ENCODE assay signal across 9 cellular contexts in genomic region chr16:85254921-85255320, GRCh38.
"Had no signal": no experiment of that assay in that cellular context is flagged by ENCODE, and none has a peak within 500 bp of the region (broad histone marks: within the 10 kb centered on the region; RNA-seq: fewer than 3 reads in every experiment).

No MANE protein-coding gene starts in this region.

- FAIRE-seq: HepG2, HTR-8/SVneo had no signal

- H3K36me3 Mint-ChIP-seq: IgD-negative memory B cell had no signal

- H3K27ac ChIP-seq: HL-60, KMS-11 had no signal

- H3K4me1 Mint-ChIP-seq: IgD-negative memory B cell had no signal

- H3K27ac Mint-ChIP-seq: IgD-negative memory B cell had no signal

- DNase-seq: IMR-90, Karpas-422, KBM-7, KG1 had no signal

- H3K9me3 Mint-ChIP-seq: IgD-negative memory B cell had no signal

- H3K4me3 Mint-ChIP-seq: IgD-negative memory B cell had no signal

- H3K4me2 ChIP-seq: KMS-11 had no signal

- H3K9ac ChIP-seq: KMS-11 had no signal

- ATAC-seq: HepG2 had no signal
